In genomic region chr16:63650550-63650949, GRCh38 we compare ENCODE assay signal across 3 cellular contexts.
"Had no signal": no experiment of that assay in that cellular context is flagged by ENCODE, and none has a peak within 500 bp of the region (broad histone marks: within the 10 kb centered on the region; RNA-seq: fewer than 3 reads in every experiment).

No MANE protein-coding gene starts in this region.

- DNase-seq: GDM1, GF-D8 had no signal

- ATAC-seq: GM12878 had no signal
